In genomic region chr11:62025429-62026105, GRCh38 we compare ENCODE assay signal across 1 cellular context.
TF ChIP-seq lines count a peak whose summit lies in the region.

No MANE protein-coding gene starts in this region.

TF ChIP-seq in HEK293, 187 proteins besides CTCF, POLR2A, EP300 and RAD21 (continued from another document and continues in another):
- TF ChIP-seq ZSCAN5A (tag by site-specific recombination; IDR thresholded peaks at IDR 0.05) (no peak), ZNF426 (tag by site-specific recombination; IDR thresholded peaks at IDR 0.05) (no peak), ZNF792 (tag by site-specific recombination; IDR thresholded peaks at IDR 0.05) (0 out of 2 replicates have a peak, but pooled peaks have one; percentile 36), SP2 (tag by site-specific recombination; IDR thresholded peaks at IDR 0.05) (peak; percentile 8; the same call in 1 of the 2 replicates), ZNF664 (tag by site-specific recombination; IDR thresholded peaks at IDR 0.05) (no peak), ZNF654 (tag by site-specific recombination; IDR thresholded peaks at IDR 0.05; ENCODE audit: low read depth) (no peak), ZNF175 (tag by site-specific recombination; IDR thresholded peaks at IDR 0.05) (no peak), ZNF394 (tag by site-specific recombination; IDR thresholded peaks at IDR 0.05; ENCODE audit: borderline replicate concordance) (no peak), ZNF768 (tag by site-specific recombination; IDR thresholded peaks at IDR 0.05) (no peak), ZNF558 (tag by site-specific recombination; IDR thresholded peaks at IDR 0.05) (no peak), ZFP69B (tag by site-specific recombination; IDR thresholded peaks at IDR 0.05) (no peak), ZNF529 (tag by site-specific recombination; IDR thresholded peaks at IDR 0.05; ENCODE audit: insufficient replicate concordance) (no peak), ZXDB (tag by site-specific recombination; IDR thresholded peaks at IDR 0.05) (no peak), ZNF16 (tag by site-specific recombination; IDR thresholded peaks at IDR 0.05; ENCODE audit: low read depth) (no peak), IKZF3 (tag by site-specific recombination; IDR thresholded peaks at IDR 0.05) (no peak), ZNF639 (tag by site-specific recombination; IDR thresholded peaks at IDR 0.05) (no peak), MZF1 (tag by site-specific recombination; IDR thresholded peaks at IDR 0.05; ENCODE audit: borderline replicate concordance) (no peak), ZFP3 (tag by site-specific recombination; IDR thresholded peaks at IDR 0.05; ENCODE audit: low read depth) (no peak), ZNF391 (tag by site-specific recombination; IDR thresholded peaks at IDR 0.05; ENCODE audit: borderline replicate concordance, low read depth) (no peak), EGR2 (tag by site-specific recombination; IDR thresholded peaks at IDR 0.05; ENCODE audit: low read depth) (no peak), ZBTB21 (tag by site-specific recombination; IDR thresholded peaks at IDR 0.05) (peak; percentile 85), ZNF544 (tag by site-specific recombination; IDR thresholded peaks at IDR 0.05) (no peak), ZNF549 (tag by site-specific recombination; IDR thresholded peaks at IDR 0.05) (no peak), ZNF692 (tag by site-specific recombination; IDR thresholded peaks at IDR 0.05) (no peak), ZNF138 (tag by site-specific recombination; IDR thresholded peaks at IDR 0.05; ENCODE audit: borderline replicate concordance) (no peak), YY1 (tag by site-specific recombination; IDR thresholded peaks at IDR 0.05) (no peak), BCL11B (tag by site-specific recombination; IDR thresholded peaks at IDR 0.05; ENCODE audit: low read depth) (no peak), PRDM1 (tag by site-specific recombination; IDR thresholded peaks at IDR 0.05) (no peak), ZNF660 (tag by site-specific recombination; IDR thresholded peaks at IDR 0.05) (peak; percentile 66; the same call in 1 of the 2 replicates), KLF9 (tag by site-specific recombination; IDR thresholded peaks at IDR 0.05; ENCODE audit: low read depth) (peak; percentile 27; the same call in 1 of the 2 replicates), ZNF37A (tag by site-specific recombination; IDR thresholded peaks at IDR 0.05) (no peak), ZNF174 (tag by site-specific recombination; IDR thresholded peaks at IDR 0.05) (no peak), ZBTB7A (tag by site-specific recombination; IDR thresholded peaks at IDR 0.05; ENCODE audit: low read depth) (no peak), GLIS1 (tag by site-specific recombination; IDR thresholded peaks at IDR 0.05) (no peak), ZNF133 (tag by site-specific recombination; IDR thresholded peaks at IDR 0.05) (no peak), ZNF610 (tag by site-specific recombination; IDR thresholded peaks at IDR 0.05; ENCODE audit: borderline replicate concordance) (no peak), GLI2 (tag by site-specific recombination; IDR thresholded peaks at IDR 0.05; ENCODE audit: borderline replicate concordance, low read depth) (no peak), ZIC2 (tag by site-specific recombination; IDR thresholded peaks at IDR 0.05) (peak; percentile 87), ZNF76 (tag by site-specific recombination; IDR thresholded peaks at IDR 0.05; ENCODE audit: borderline replicate concordance, low read depth) (no peak), HOXA7 (CRISPR knock-in tag; IDR thresholded peaks at IDR 0.05; ENCODE audit: borderline replicate concordance) (no peak), ZFP37 (tag by site-specific recombination; IDR thresholded peaks at IDR 0.05) (no peak), ZNF488 (tag by site-specific recombination; IDR thresholded peaks at IDR 0.05) (no peak), ZNF747 (tag by site-specific recombination; IDR thresholded peaks at IDR 0.05) (no peak), ZNF707 (tag by site-specific recombination; IDR thresholded peaks at IDR 0.05) (no peak)
- TF ChIP-seq, protein P1, sequence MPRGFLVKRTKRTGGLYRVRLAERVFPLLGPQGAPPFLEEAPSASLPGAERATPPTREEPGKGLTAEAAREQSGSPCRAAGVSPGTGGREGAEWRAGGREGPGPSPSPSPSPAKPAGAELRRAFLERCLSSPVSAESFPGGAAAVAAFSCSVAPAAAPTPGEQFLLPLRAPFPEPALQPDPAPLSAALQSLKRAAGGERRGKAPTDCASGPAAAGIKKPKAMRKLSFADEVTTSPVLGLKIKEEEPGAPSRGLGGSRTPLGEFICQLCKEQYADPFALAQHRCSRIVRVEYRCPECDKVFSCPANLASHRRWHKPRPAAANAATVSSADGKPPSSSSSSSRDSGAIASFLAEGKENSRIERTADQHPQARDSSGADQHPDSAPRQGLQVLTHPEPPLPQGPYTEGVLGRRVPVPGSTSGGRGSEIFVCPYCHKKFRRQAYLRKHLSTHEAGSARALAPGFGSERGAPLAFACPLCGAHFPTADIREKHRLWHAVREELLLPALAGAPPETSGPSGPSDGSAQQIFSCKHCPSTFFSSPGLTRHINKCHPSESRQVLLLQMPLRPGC (tag by site-specific recombination; IDR thresholded peaks at IDR 0.05): no peak
- TF ChIP-seq, protein P2, sequence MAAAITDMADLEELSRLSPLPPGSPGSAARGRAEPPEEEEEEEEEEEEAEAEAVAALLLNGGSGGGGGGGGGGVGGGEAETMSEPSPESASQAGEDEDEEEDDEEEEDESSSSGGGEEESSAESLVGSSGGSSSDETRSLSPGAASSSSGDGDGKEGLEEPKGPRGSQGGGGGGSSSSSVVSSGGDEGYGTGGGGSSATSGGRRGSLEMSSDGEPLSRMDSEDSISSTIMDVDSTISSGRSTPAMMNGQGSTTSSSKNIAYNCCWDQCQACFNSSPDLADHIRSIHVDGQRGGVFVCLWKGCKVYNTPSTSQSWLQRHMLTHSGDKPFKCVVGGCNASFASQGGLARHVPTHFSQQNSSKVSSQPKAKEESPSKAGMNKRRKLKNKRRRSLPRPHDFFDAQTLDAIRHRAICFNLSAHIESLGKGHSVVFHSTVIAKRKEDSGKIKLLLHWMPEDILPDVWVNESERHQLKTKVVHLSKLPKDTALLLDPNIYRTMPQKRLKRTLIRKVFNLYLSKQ (tag by site-specific recombination; IDR thresholded peaks at IDR 0.05; ENCODE audit: borderline replicate concordance): no peak
- TF ChIP-seq, protein P3, sequence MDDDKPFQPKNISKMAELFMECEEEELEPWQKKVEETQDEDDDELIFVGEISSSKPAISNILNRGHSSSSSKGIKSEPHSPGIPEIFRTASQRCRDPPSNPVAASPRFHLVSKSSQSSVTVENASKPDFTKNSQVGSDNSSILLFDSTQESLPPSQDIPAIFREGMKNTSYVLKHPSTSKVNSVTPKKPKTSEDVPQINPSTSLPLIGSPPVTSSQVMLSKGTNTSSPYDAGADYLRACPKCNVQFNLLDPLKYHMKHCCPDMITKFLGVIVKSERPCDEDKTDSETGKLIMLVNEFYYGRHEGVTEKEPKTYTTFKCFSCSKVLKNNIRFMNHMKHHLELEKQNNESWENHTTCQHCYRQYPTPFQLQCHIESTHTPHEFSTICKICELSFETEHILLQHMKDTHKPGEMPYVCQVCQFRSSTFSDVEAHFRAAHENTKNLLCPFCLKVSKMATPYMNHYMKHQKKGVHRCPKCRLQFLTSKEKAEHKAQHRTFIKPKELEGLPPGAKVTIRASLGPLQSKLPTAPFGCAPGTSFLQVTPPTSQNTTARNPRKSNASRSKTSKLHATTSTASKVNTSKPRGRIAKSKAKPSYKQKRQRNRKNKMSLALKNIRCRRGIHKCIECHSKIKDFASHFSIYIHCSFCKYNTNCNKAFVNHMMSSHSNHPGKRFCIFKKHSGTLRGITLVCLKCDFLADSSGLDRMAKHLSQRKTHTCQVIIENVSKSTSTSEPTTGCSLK (tag by site-specific recombination; IDR thresholded peaks at IDR 0.05): no peak
- TF ChIP-seq, protein P4, sequence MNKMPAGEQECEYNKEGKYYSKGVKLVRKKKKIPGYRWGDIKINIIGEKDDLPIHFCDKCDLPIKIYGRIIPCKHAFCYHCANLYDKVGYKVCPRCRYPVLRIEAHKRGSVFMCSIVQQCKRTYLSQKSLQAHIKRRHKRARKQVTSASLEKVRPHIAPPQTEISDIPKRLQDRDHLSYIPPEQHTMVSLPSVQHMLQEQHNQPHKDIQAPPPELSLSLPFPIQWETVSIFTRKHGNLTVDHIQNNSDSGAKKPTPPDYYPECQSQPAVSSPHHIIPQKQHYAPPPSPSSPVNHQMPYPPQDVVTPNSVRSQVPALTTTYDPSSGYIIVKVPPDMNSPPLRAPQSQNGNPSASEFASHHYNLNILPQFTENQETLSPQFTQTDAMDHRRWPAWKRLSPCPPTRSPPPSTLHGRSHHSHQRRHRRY (tag by site-specific recombination; IDR thresholded peaks at IDR 0.05): no peak
- TF ChIP-seq, protein P5, sequence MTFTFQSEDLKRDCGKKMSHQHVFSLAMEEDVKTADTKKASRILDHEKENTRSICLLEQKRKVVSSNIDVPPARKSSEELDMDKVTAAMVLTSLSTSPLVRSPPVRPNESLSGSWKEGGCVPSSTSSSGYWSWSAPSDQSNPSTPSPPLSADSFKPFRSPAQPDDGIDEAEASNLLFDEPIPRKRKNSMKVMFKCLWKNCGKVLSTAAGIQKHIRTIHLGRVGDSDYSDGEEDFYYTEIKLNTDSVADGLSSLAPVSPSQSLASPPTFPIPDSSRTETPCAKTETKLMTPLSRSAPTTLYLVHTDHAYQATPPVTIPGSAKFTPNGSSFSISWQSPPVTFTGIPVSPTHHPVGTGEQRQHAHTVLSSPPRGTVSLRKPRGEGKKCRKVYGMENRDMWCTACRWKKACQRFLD (tag by site-specific recombination; IDR thresholded peaks at IDR 0.05): no peak
- TF ChIP-seq, protein P6, sequence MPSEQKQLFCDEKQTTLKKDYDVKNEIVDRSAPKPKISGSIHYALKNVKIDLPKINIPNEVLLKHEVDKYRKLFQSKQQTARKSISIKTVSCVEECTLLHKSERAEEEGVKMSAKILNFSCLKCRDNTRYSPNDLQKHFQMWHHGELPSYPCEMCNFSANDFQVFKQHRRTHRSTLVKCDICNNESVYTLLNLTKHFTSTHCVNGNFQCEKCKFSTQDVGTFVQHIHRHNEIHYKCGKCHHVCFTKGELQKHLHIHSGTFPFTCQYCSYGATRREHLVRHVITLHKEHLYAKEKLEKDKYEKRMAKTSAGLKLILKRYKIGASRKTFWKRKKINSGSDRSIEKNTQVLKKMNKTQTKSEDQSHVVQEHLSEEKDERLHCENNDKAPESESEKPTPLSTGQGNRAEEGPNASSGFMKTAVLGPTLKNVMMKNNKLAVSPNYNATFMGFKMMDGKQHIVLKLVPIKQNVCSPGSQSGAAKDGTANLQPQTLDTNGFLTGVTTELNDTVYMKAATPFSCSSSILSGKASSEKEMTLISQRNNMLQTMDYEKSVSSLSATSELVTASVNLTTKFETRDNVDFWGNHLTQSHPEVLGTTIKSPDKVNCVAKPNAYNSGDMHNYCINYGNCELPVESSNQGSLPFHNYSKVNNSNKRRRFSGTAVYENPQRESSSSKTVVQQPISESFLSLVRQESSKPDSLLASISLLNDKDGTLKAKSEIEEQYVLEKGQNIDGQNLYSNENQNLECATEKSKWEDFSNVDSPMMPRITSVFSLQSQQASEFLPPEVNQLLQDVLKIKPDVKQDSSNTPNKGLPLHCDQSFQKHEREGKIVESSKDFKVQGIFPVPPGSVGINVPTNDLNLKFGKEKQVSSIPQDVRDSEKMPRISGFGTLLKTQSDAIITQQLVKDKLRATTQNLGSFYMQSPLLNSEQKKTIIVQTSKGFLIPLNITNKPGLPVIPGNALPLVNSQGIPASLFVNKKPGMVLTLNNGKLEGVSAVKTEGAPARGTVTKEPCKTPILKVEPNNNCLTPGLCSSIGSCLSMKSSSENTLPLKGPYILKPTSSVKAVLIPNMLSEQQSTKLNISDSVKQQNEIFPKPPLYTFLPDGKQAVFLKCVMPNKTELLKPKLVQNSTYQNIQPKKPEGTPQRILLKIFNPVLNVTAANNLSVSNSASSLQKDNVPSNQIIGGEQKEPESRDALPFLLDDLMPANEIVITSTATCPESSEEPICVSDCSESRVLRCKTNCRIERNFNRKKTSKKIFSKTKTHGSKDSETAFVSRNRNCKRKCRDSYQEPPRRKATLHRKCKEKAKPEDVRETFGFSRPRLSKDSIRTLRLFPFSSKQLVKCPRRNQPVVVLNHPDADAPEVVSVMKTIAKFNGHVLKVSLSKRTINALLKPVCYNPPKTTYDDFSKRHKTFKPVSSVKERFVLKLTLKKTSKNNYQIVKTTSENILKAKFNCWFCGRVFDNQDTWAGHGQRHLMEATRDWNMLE (tag by site-specific recombination; conservative IDR thresholded peaks at IDR 0.05; ENCODE audit: low read depth): no peak; the same call in 1 of the 2 replicates
